Comparison of ENCODE assay signal across 8 cellular contexts in the genomic region with DNA sequence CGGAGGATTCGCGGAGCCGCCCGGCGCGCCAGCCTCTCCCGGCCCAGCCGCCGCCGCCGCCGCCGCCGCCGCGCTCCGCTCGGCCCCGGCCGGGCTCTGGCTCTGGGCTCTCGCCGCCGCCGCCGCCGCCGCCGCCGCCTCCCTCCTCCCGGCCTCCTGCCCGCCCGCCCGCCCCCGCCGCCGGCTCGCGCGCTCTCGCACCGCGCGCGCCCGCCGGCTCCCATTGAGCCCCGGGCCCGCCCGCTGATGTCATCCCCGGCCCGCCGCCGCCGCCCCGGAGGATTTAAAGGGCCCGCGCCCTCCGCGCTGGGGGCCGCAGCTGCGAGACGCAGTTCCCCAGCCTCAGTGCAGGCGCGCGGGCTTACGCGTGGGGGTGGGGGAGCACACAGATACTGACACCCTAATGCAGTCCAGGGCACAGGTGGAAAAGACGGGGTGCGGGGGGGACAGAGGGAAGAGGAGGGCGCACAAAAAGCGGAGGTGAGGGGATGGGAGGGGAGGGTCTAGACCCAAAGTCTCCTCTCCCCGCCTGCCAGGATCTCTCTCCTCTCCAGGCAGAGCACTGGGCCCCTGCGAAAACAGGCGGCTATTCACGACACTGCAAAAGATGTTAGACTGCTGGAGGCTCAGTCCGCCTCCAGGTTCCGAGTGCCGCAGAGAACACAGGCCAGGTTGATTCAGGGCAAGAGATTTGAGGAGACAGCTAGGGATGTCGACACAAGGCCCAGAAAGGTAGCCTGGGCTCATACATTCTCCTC. TPM values are rescaled to one million over a fixed set of nuclear protein-coding genes. Genes with fewer than 3 reads are reported as not detected.
DNase-seq lines count a peak whose midpoint lies in the region; ATAC-seq, FAIRE-seq and TF ChIP-seq lines count a peak whose summit lies in the region.

CSNK1E (minus strand) TSS at position 197 of the 758 bp plus-strand sequence. CDS start 3,276 bp downstream, outside the sequence.

- ATAC-seq in GM21737 (IDR thresholded peaks at IDR 0.05; ENCODE audit: unreplicated experiment) = peak; percentile 28

- no peaks in the 10 kb centered on the region for H3K27me3 ChIP-seq in BE2C

- CTCF ChIA-PET in activated CD8-positive, alpha-beta memory T cell treated with anti-CD3 and anti-CD28 coated beads for 36 hours (lab: Charles Lee) = interaction anchor here (0.7 kb wide), 1 partner anchor 203 kb away, joined by 8 read pairs; no protein-coding TSS in a partner anchor

- POLR2A ChIA-PET in activated CD8-positive, alpha-beta memory T cell treated with anti-CD3 and anti-CD28 coated beads for 36 hours (lab: Charles Lee) = interaction anchor here (0.6 to 0.7 kb wide), 3 partner anchors 12 to 260 kb away, joined by 3 read pairs; no protein-coding TSS in a partner anchor

- peak; percentile 77 for DNase-seq in BE2C
- DNase-seq in NCI-H226 = peak; percentile 9
- peak; percentile 59 for DNase-seq in effector CD8-positive, alpha-beta T cell (lab: John Stamatoyannopoulos, UW)
- peak; percentile 62 to 75 for DNase-seq in lung microvascular endothelial cell (ENCODE audit: low read depth in 2 of 2)
- DNase-seq in stimulated activated CD4-positive, alpha-beta T cell treated with anti-CD3 and anti-CD28 coated beads, TNF-alpha, amount 100 ng/mL, for 4 hours (ENCODE audit: low read depth in 3 of 3) = peak; percentile 53 to 55 (median 53)
- no peak for DNase-seq in HTR-8/SVneo (ENCODE audit: insufficient read length, low spot score)

- no peaks in the 10 kb centered on the region for H3K9me3 ChIP-seq in BE2C

- no peak for TF ChIP-seq CTCF in BE2C (IDR thresholded peaks at IDR 0.05; ENCODE audit: low read depth, low read length)

- H3K4me1 ChIP-seq in BE2C = peaks cover 12% of the 10 kb centered on the region

- FAIRE-seq in HTR-8/SVneo (lab: Jason Lieb, UNC) = no peak

- peak within 1 kb of the TSS; percentile 74 for H3K4me3 ChIP-seq in BE2C (ENCODE audit: low read depth, low read length)

- H3K36me3 ChIP-seq in BE2C = peaks cover 25% of the 10 kb centered on the region

RNA-seq across cellular contexts. Expression of gene CSNK1E, which starts in this region (rescaled TPM):
- 460 TPM for polyA plus RNA-seq in BE2C (2012; ENCODE audit: insufficient read depth, insufficient read length, low read depth)
- 100 to 1,000 TPM; 124 to 131 TPM for total RNA-seq in activated CD8-positive, alpha-beta memory T cell treated with anti-CD3 and anti-CD28 coated beads for 36 hours
- 62.5 and 101 TPM in 2 replicates for total RNA-seq in lung microvascular endothelial cell
